24 cellular contexts compared by ENCODE assay signal in genomic region chr10:106991084-106991483, GRCh38.
"Had no signal": no experiment of that assay in that cellular context is flagged by ENCODE, and none has a peak within 500 bp of the region (broad histone marks: within the 10 kb centered on the region; RNA-seq: fewer than 3 reads in every experiment).

No MANE protein-coding gene starts in this region.

- H3K27ac ChIP-seq: left ventricle myocardium inferior, ovary, suprapubic skin, thoracic aorta, tibial artery, uterus had no signal

- H3K4me3 ChIP-seq: left ventricle myocardium inferior, lung, ovary, skin epidermis, suprapubic skin, thoracic aorta, tibial artery, uterus had no signal

- H3K9me3 ChIP-seq: left ventricle myocardium inferior, ovary, suprapubic skin, thoracic aorta, tibial artery, uterus had no signal

- H3K36me3 ChIP-seq: left ventricle myocardium inferior, ovary, suprapubic skin, thoracic aorta, tibial artery, uterus had no signal

- FAIRE-seq: islet of Langerhans, kidney had no signal

- H3K4me1 ChIP-seq: left ventricle myocardium inferior, suprapubic skin, tibial artery, uterus had no signal

- DNase-seq: hypothalamus; immature natural killer cell; kidney; left colon; left ventricle myocardium inferior; mesendoderm; naive B cell; natural killer cell; nephron progenitor cell; ovary; retina; right cardiac atrium; stimulated activated CD4-positive, alpha-beta T cell treated with anti-CD3 and anti-CD28 coated beads, Interleukin-12 subunit alpha, Interleukin-12 subunit beta, amount 100 ng/mL, for 4 hours; stimulated activated CD4-positive, alpha-beta T cell treated with anti-CD3 and anti-CD28 coated beads, Interleukin-15, amount 100 ng/mL, for 24 hours; stimulated activated CD4-positive, alpha-beta T cell treated with anti-CD3 and anti-CD28 coated beads, Interleukin-2, amount 100 ng/mL, for 24 hours; stimulated activated CD4-positive, alpha-beta T cell treated with anti-CD3 and anti-CD28 coated beads, Interleukin-4, amount 100 ng/mL, for 1 hour; stimulated activated naive CD4-positive, alpha-beta T cell; tibial artery; uterus had no signal

- H3K27me3 ChIP-seq: ovary, suprapubic skin, tibial artery, uterus had no signal
